ENCODE assay signal across 2 cellular contexts in genomic region chr2:184534986-184535385, GRCh38.
TF ChIP-seq lines count a peak whose summit lies in the region.

No MANE protein-coding gene starts in this region.

TF ChIP-seq in GM23338, 12 proteins besides CTCF, POLR2A, EP300 and RAD21:
- TF ChIP-seq ZNF462 (CRISPR knock-in tag; IDR thresholded peaks at IDR 0.05), result no peak
- no peak for TF ChIP-seq EZH2phosphoT487 (IDR thresholded peaks at IDR 0.05; ENCODE audit: unreplicated experiment)
- TF ChIP-seq CREB1 (CRISPR knock-in tag; IDR thresholded peaks at IDR 0.05; ENCODE audit: low read depth), result no peak

TF ChIP-seq in WTC11, 78 proteins besides CTCF, POLR2A, EP300 and RAD21 (continued from another document):
- TF ChIP-seq ZSCAN18 (CRISPR knock-in tag; IDR thresholded peaks at IDR 0.05), result no peak
- no peak for TF ChIP-seq SMAD3 (CRISPR knock-in tag; IDR thresholded peaks at IDR 0.05; ENCODE audit: borderline replicate concordance)
TF ChIP-seq in WTC11: peak in this region for 0.
